In genomic region chr10:114593240-114593792, GRCh38 we compare ENCODE assay signal across 18 cellular contexts.
A peak's percentile ranks its signal among the peaks of the same experiment; 100 is the strongest.
DNase-seq lines count a peak whose midpoint lies in the region; ATAC-seq and TF ChIP-seq lines count a peak whose summit lies in the region.
"Had no signal": no experiment of that assay in that cellular context is flagged by ENCODE, and none has a peak within 500 bp of the region (broad histone marks: within the 10 kb centered on the region; RNA-seq: fewer than 3 reads in every experiment).

No MANE protein-coding gene starts in this region.

- H3K9me3 Mint-ChIP-seq in activated T-cell treated with anti-CD3 and anti-CD28 coated beads, Interleukin-2, amount 50 U/mL, for 72 hours = peaks cover 2 to 3% of the 10 kb centered on the region in 2 donors

- H3K4me1 Mint-ChIP-seq in activated T-cell treated with anti-CD3 and anti-CD28 coated beads, Interleukin-2, amount 50 U/mL, for 72 hours (ENCODE audit: low read depth) = peaks cover 8% of the 10 kb centered on the region

- ATAC-seq in heart right ventricle = no peak
- peak; percentile 19 for ATAC-seq in left ventricle myocardium superior
- no peak for ATAC-seq in activated T-cell treated with anti-CD3 and anti-CD28 coated beads, Interleukin-2, amount 50 U/mL, for 72 hours (replicated peaks in 1 of 2)
- ATAC-seq: SK-N-SH treated with all-trans-retinoic acid at 6 μM for 48 hours had no signal

- intact Hi-C loops in left ventricle myocardium inferior (cut with micrococcal nuclease) (no loop called here), heart right ventricle (cut with DNase I) (no loop called here), left ventricle myocardium superior (cut with micrococcal nuclease) (no loop called here)

- peaks cover 21% of the 10 kb centered on the region for H3K27me3 Mint-ChIP-seq in activated T-cell treated with anti-CD3 and anti-CD28 coated beads, Interleukin-2, amount 50 U/mL, for 72 hours (ENCODE audit: low read depth)

- H3K4me3 ChIP-seq in left ventricle myocardium inferior (no peak overlapping the region), heart right ventricle (no peak overlapping the region)

- peak; percentile 8 for DNase-seq in DMS 273 (lab: John Stamatoyannopoulos, UW; ENCODE audit: unreplicated experiment)
- no peak for DNase-seq in DMS 273 treated with DMSO at 0.1 percent for 48 hours (lab: John Stamatoyannopoulos, UW)
- DNase-seq in left ventricle myocardium inferior = no peak
- no peak for DNase-seq in heart right ventricle
- DNase-seq in left ventricle myocardium superior = no peak
- DNase-seq in stimulated activated CD4-positive, alpha-beta T cell treated with anti-CD3 and anti-CD28 coated beads, Interleukin-15, amount 100 ng/mL, for 24 hours = no peak
- no peak for DNase-seq in activated T-cell treated with anti-CD3 and anti-CD28 coated beads, Interleukin-2, amount 50 U/mL, for 72 hours
- DNase-seq in stimulated activated CD4-positive, alpha-beta T cell treated with anti-CD3 and anti-CD28 coated beads, Interleukin-4, amount 100 ng/mL, for 24 hours = no peak
- DNase-seq: H7, IMR-90, NCI-H1417 treated with DMSO at 0.1 percent for 48 hours, NCI-H2081, NCI-H446, NCI-H774, OCI-M1, SIG-M5 had no signal

- H3K36me3 ChIP-seq in left ventricle myocardium inferior (peaks cover 37% of the 10 kb centered on the region), heart right ventricle (peaks cover 0 to 61% (median 10%) of the 10 kb centered on the region in 9 donors)

- no peak overlapping the region for H3K27ac Mint-ChIP-seq in activated T-cell treated with anti-CD3 and anti-CD28 coated beads, Interleukin-2, amount 50 U/mL, for 72 hours

- H3K36me3 Mint-ChIP-seq in activated T-cell treated with anti-CD3 and anti-CD28 coated beads, Interleukin-2, amount 50 U/mL, for 72 hours (ENCODE audit: insufficient read depth in 2 of 2) = peaks cover 2% of the 10 kb centered on the region in 2 donors

- H3K9me3 ChIP-seq in left ventricle myocardium inferior (replicated peaks) = peaks cover 3% of the 10 kb centered on the region
- peaks cover 0 to 5% (median 0%) of the 10 kb centered on the region in 11 donors for H3K9me3 ChIP-seq in heart right ventricle

- H3K27ac ChIP-seq in left ventricle myocardium inferior (replicated peaks) (peak overlapping the region; percentile 42), heart right ventricle (peak overlapping the region in 4 of 10 donors; percentile 7 to 49 (median 30))
- H3K27ac ChIP-seq: 22Rv1 had no signal

- H3K27me3 ChIP-seq in left ventricle myocardium inferior (ENCODE audit: low read depth) = no peaks in the 10 kb centered on the region
- H3K27me3 ChIP-seq in heart right ventricle = no peaks in the 10 kb centered on the region

- no peak overlapping the region for H3K4me3 Mint-ChIP-seq in activated T-cell treated with anti-CD3 and anti-CD28 coated beads, Interleukin-2, amount 50 U/mL, for 72 hours

- H3K4me1 ChIP-seq in left ventricle myocardium inferior (peaks cover 93% of the 10 kb centered on the region), heart right ventricle (peaks cover 0 to 62% (median 30%) of the 10 kb centered on the region in 9 donors)

- no peak for TF ChIP-seq CTCF in left ventricle myocardium inferior (IDR thresholded peaks at IDR 0.05; ENCODE audit: borderline replicate concordance)
- TF ChIP-seq CTCF in heart right ventricle (IDR thresholded peaks at IDR 0.05) = no peak
